Comparison of ENCODE assay signal across 21 cellular contexts in genomic region chr2:99821039-99821438, GRCh38.
A peak's percentile ranks its signal among the peaks of the same experiment; 100 is the strongest.
DNase-seq lines count a peak whose midpoint lies in the region; ATAC-seq and TF ChIP-seq lines count a peak whose summit lies in the region.
"Had no signal": no experiment of that assay in that cellular context is flagged by ENCODE, and none has a peak within 500 bp of the region (broad histone marks: within the 10 kb centered on the region; RNA-seq: fewer than 3 reads in every experiment).

No MANE protein-coding gene starts in this region.

- H4K8ac ChIP-seq in H9 (replicated peaks; ENCODE audit: insufficient read length, low read depth, low read length), result no peak overlapping the region

- peak; percentile 33; the same call in 1 of the 3 replicates for TF ChIP-seq CTCF in H9 (conservative IDR thresholded peaks at IDR 0.05)
- peak; percentile 12 for TF ChIP-seq CTCF in RWPE2 (IDR thresholded peaks at IDR 0.05; ENCODE audit: poor library complexity, severe bottlenecking)
- TF ChIP-seq CTCF in left lung (IDR thresholded peaks at IDR 0.05), result no peak

- no peak overlapping the region for H3K4ac ChIP-seq in H9 (ENCODE audit: low read depth, low read length)

- no peak overlapping the region for H3K9ac ChIP-seq in H9 (ENCODE audit: extremely low read depth, insufficient read length, low read length)
- H3K9ac ChIP-seq: BLaER1 treated with 17β-estradiol and CSF1 and Interleukin-3, amounts not matched to agents 10 nM and 100 nM had no signal

- H3K4me1 Mint-ChIP-seq in H9 (peaks cover 17% of the 10 kb centered on the region in 2 experiments), naive B cell (peaks cover 11 to 15% (median 13%) of the 10 kb centered on the region in 3 donors)

- H3K27ac ChIP-seq in H9 (ENCODE audit: insufficient read length, low read depth, low read length), result no peak overlapping the region
- H3K27ac ChIP-seq in RWPE2 (ENCODE audit: poor library complexity, severe bottlenecking), result no peak overlapping the region
- H3K27ac ChIP-seq in left lung, result no peak overlapping the region
- H3K27ac ChIP-seq: BLaER1 treated with 17β-estradiol and CSF1 and Interleukin-3, amounts not matched to agents 10 nM and 100 nM; pancreas; skin epidermis; upper lobe of right lung had no signal

- no peak overlapping the region for H3K4me2 ChIP-seq in H9 (ENCODE audit: insufficient read depth, insufficient read length, low read length)
- H3K4me2 ChIP-seq: BLaER1 treated with 17β-estradiol and CSF1 and Interleukin-3, amounts not matched to agents 10 nM and 100 nM had no signal

- H2BK20ac ChIP-seq in H9 (ENCODE audit: low read depth, low read length, poor library complexity, severe bottlenecking), result no peak overlapping the region

- H3K14ac ChIP-seq in H9 (ENCODE audit: insufficient read depth, low read length), result no peak overlapping the region

- DNase-seq in NCI-H1417 (lab: John Stamatoyannopoulos, UW) (peak in 2 of 3 experiments; percentile 2 to 21), NCI-H1417 treated with DMSO at 0.1 percent for 48 hours (lab: John Stamatoyannopoulos, UW) (no peak), H9 (no peak), RWPE2 (ENCODE audit: low spot score) (no peak), naive B cell (no peak), left lung (no peak), NOMO-1 treated with DMSO at 0.1 percent for 48 hours (lab: John Stamatoyannopoulos, UW; ENCODE audit: unreplicated experiment) (no peak), globus pallidus (ENCODE audit: low spot score) (no peak)
- DNase-seq: 8988T; MM.1S; NCI-H2081; NCI-H774; pancreas; stimulated activated CD4-positive, alpha-beta T cell treated with anti-CD3 and anti-CD28 coated beads, Interleukin-4, amount 100 ng/mL, for 1 hour; upper lobe of right lung had no signal

- no peak overlapping the region for H2AFZ ChIP-seq in H9 (ENCODE audit: low read length)

- no peak overlapping the region for H3K18ac ChIP-seq in H9 (ENCODE audit: insufficient read length, low read depth, low read length)

- no peak overlapping the region for H4K91ac ChIP-seq in H9 (ENCODE audit: insufficient read length, low read depth, low read length)

- ATAC-seq in RWPE2 (ENCODE audit: low read depth), result no peak
- no peak for ATAC-seq in naive B cell (ENCODE audit: low read depth in 2 of 2)
- no peak for ATAC-seq in left lung
- ATAC-seq: pancreas, upper lobe of right lung had no signal

- no peaks in the 10 kb centered on the region for H3K27me3 ChIP-seq in H9 (ENCODE audit: insufficient read depth, low read length)
- peaks cover 6% of the 10 kb centered on the region for H3K27me3 ChIP-seq in RWPE2 (ENCODE audit: insufficient read depth, poor library complexity, severe bottlenecking)
- H3K27me3 ChIP-seq in left lung, result no peaks in the 10 kb centered on the region
- H3K27me3 ChIP-seq: BLaER1 treated with 17β-estradiol and CSF1 and Interleukin-3, amounts not matched to agents 10 nM and 100 nM; upper lobe of right lung had no signal

- intact Hi-C loops in left lung (cut with DNase I), result no loop called here

- H3K36me3 ChIP-seq in RWPE2 (ENCODE audit: low read depth) (no peaks in the 10 kb centered on the region), left lung (no peaks in the 10 kb centered on the region)
- H3K36me3 ChIP-seq: HAP-1, pancreas, upper lobe of right lung had no signal

- no peak overlapping the region for H2BK120ac ChIP-seq in H9 (ENCODE audit: low read depth, low read length, poor library complexity, severe bottlenecking)

- no peak overlapping the region for H2BK15ac ChIP-seq in H9 (ENCODE audit: low read depth, low read length)

- H3K4me3 ChIP-seq in RWPE2 (ENCODE audit: severe bottlenecking) (no peak overlapping the region), left lung (no peak overlapping the region)
- H3K4me3 ChIP-seq: BLaER1 treated with 17β-estradiol and CSF1 and Interleukin-3, amounts not matched to agents 10 nM and 100 nM; HAP-1; lung; pancreas; skin epidermis; upper lobe of right lung had no signal

- H3K23ac ChIP-seq in H9 (ENCODE audit: insufficient read length, low read depth, low read length), result no peak overlapping the region

- no peaks in the 10 kb centered on the region for H3K23me2 ChIP-seq in H9 (ENCODE audit: insufficient read length, low read depth, low read length, poor library complexity, severe bottlenecking)

- H2BK5ac ChIP-seq in H9 (ENCODE audit: insufficient read length, low read length), result no peak overlapping the region

- H3K56ac ChIP-seq in H9 (ENCODE audit: insufficient read length, low read depth, low read length), result no peak overlapping the region

- H3K27ac Mint-ChIP-seq in H9 (0 out of 7 replicates have a peak overlapping the region, but pooled peaks of 1 of the 3 experiments have one; percentile 18), naive B cell (peak overlapping the region in 5 of 6 donors; percentile 32 to 63 (median 60))
- H3K27ac Mint-ChIP-seq: activated naive CD8-positive, alpha-beta T cell; activated T-helper 1 cell treated with anti-CD3 and anti-CD28 coated beads, Interleukin-12 subunit alpha, Interleukin-12 subunit beta, Interleukin-2, Interleukin-4 antibody, amounts not matched to agents 30 ng/mL and 10 ng/mL and 1 ng/mL, durations not matched to agents 14 hours and 24 hours and 36 hours had no signal

- no peak overlapping the region for H2BK12ac ChIP-seq in H9 (ENCODE audit: insufficient read length, low read depth, low read length)

- H3K9me3 ChIP-seq in H9 (ENCODE audit: control insufficient read depth, low read depth, low read length) (no peaks in the 10 kb centered on the region), RWPE2 (ENCODE audit: severe bottlenecking) (no peaks in the 10 kb centered on the region), left lung (no peaks in the 10 kb centered on the region)
- H3K9me3 ChIP-seq: BLaER1 treated with 17β-estradiol and CSF1 and Interleukin-3, amounts not matched to agents 10 nM and 100 nM; HAP-1; pancreas; upper lobe of right lung had no signal

- WGBS in H9 (ENCODE audit: extremely low coverage, insufficient read length, low lambda C conversion rate), result no CpG with 5 or more reads among the region's 3 CpGs

- H3K4me1 ChIP-seq in H9 (ENCODE audit: insufficient read depth, low read length) (no peaks in the 10 kb centered on the region), RWPE2 (ENCODE audit: insufficient read depth, poor library complexity, severe bottlenecking) (no peaks in the 10 kb centered on the region), left lung (no peaks in the 10 kb centered on the region)
- H3K4me1 ChIP-seq: HAP-1, pancreas, upper lobe of right lung had no signal

- H3K27me3 Mint-ChIP-seq in H9 (ENCODE audit: low read depth), result peaks cover 2% of the 10 kb centered on the region; the same call in 1 of the 2 replicates
- no peaks in the 10 kb centered on the region for H3K27me3 Mint-ChIP-seq in naive B cell

- H3K36me3 Mint-ChIP-seq in H9 (ENCODE audit: insufficient read depth in 1 of 3, low read depth in 3 of 3), result no peaks in the 10 kb centered on the region; a peak in 1 of 7 replicates
- peaks cover 26 to 37% of the 10 kb centered on the region in 2 donors for H3K36me3 Mint-ChIP-seq in naive B cell
- H3K36me3 Mint-ChIP-seq: activated naive CD8-positive, alpha-beta T cell had no signal

- no peaks in the 10 kb centered on the region for H3K79me2 ChIP-seq in H9 (ENCODE audit: insufficient read depth, low read length)

- no peak overlapping the region for H3T11ph ChIP-seq in H9 (ENCODE audit: low read length)

- H3K4me3 Mint-ChIP-seq in H9, result no peak overlapping the region
- no peak overlapping the region for H3K4me3 Mint-ChIP-seq in naive B cell
- H3K4me3 Mint-ChIP-seq: activated naive CD8-positive, alpha-beta T cell; activated T-helper 1 cell treated with anti-CD3 and anti-CD28 coated beads, Interleukin-12 subunit alpha, Interleukin-12 subunit beta, Interleukin-2, Interleukin-4 antibody, amounts not matched to agents 30 ng/mL and 10 ng/mL and 1 ng/mL, durations not matched to agents 14 hours and 24 hours and 36 hours had no signal

- H3K79me1 ChIP-seq in H9 (ENCODE audit: insufficient read depth, low read depth, low read length, poor library complexity, severe bottlenecking), result no peaks in the 10 kb centered on the region

- H4K20me1 ChIP-seq in H9 (ENCODE audit: control insufficient read depth, insufficient read depth, insufficient read length), result no peaks in the 10 kb centered on the region

- H2AK5ac ChIP-seq in H9 (ENCODE audit: insufficient read length, low read length), result no peak overlapping the region

- no peak overlapping the region for H4K5ac ChIP-seq in H9 (ENCODE audit: insufficient read length, low read depth, low read length)

- H3K9me3 Mint-ChIP-seq in H9 (no peaks in the 10 kb centered on the region; a peak in 1 of 5 replicates), naive B cell (no peaks in the 10 kb centered on the region)
- H3K9me3 Mint-ChIP-seq: activated T-helper 1 cell treated with anti-CD3 and anti-CD28 coated beads, Interleukin-12 subunit alpha, Interleukin-12 subunit beta, Interleukin-2, Interleukin-4 antibody, amounts not matched to agents 30 ng/mL and 10 ng/mL and 1 ng/mL, durations not matched to agents 14 hours and 24 hours and 36 hours had no signal

Comparison
In these comparisons a context has a peak if more than half of its experiments do, and no peak if none do; other contexts are left out.
1. DNase-seq: peak in NCI-H1417 (2 of 3); none in NCI-H1417 treated with DMSO at 0.1 percent for 48 hours (single experiment), H9 (single experiment), RWPE2 (single experiment), naive B cell (single experiment), left lung (0 of 2), NOMO-1 treated with DMSO at 0.1 percent for 48 hours (single experiment) and globus pallidus (single experiment).
2. CTCF ChIP-seq: peak in H9 (single experiment) and RWPE2 (single experiment); none in left lung (0 of 2).